In genomic region chr1:52348704-52349301, GRCh38 we compare ENCODE assay signal across 8 cellular contexts. TPM values are rescaled to one million over a fixed set of nuclear protein-coding genes. Genes with fewer than 3 reads are reported as not detected.
DNase-seq lines count a peak whose midpoint lies in the region; ATAC-seq and TF ChIP-seq lines count a peak whose summit lies in the region.

No MANE protein-coding gene starts in this region.

- H3K27me3 ChIP-seq in dorsolateral prefrontal cortex (no peaks in the 10 kb centered on the region), ovary (no peaks in the 10 kb centered on the region)

- no peaks in the 10 kb centered on the region for H3K9me3 ChIP-seq in ovary

- H3K9me3 Mint-ChIP-seq in T-helper 2 cell treated with Interferon-gamma antibody and Interleukin-4, amounts not matched to agents 5 μg/mL and 100 μg/mL, for 36 hours = no peaks in the 10 kb centered on the region

- TF ChIP-seq POLR2A in NB4 (IDR thresholded peaks at IDR 0.05; ENCODE audit: extremely low read depth, insufficient read length) (no peak), ovary (IDR thresholded peaks at IDR 0.05) (no peak), GM18505 (IDR thresholded peaks at IDR 0.05; ENCODE audit: borderline replicate concordance, extremely low read depth, insufficient read depth, insufficient read length) (no peak)

- ATAC-seq in GM18505 (IDR thresholded peaks at IDR 0.05; ENCODE audit: unreplicated experiment) = no peak

- no peak for TF ChIP-seq EP300 in ovary (IDR thresholded peaks at IDR 0.05)

- intact Hi-C loops in dorsolateral prefrontal cortex (cut with DNase I) (loop anchor here in 1 of 2 donors (1.0 to 5.0 kb wide), 2 partner anchors 207 to 293 kb away; partner anchors contain the start of genes BTF3L4 and ZFYVE9), ovary (cut with DNase I) (no loop called here)

- H3K4me1 Mint-ChIP-seq in T-helper 2 cell treated with Interferon-gamma antibody and Interleukin-4, amounts not matched to agents 5 μg/mL and 100 μg/mL, for 36 hours (ENCODE audit: low read depth) = no peaks in the 10 kb centered on the region

- TF ChIP-seq CTCF in NB4 (IDR thresholded peaks at IDR 0.05; ENCODE audit: low read depth, low read length) (no peak), dorsolateral prefrontal cortex (IDR thresholded peaks at IDR 0.05 in 54 of 56, conservative IDR thresholded peaks at IDR 0.05 in 2 of 56; ENCODE audit: low read depth in 1 of 56, partially characterized antibody in 56 of 56) (peak in 48 of 56 donors; percentile 11 to 65 (median 42)), ovary (IDR thresholded peaks at IDR 0.05) (no peak)

- H3K27ac Mint-ChIP-seq in T-helper 2 cell treated with Interferon-gamma antibody and Interleukin-4, amounts not matched to agents 5 μg/mL and 100 μg/mL, for 36 hours = no peak overlapping the region

- H3K36me3 ChIP-seq in ovary = no peaks in the 10 kb centered on the region

- H3K36me3 Mint-ChIP-seq in T-helper 2 cell treated with Interferon-gamma antibody and Interleukin-4, amounts not matched to agents 5 μg/mL and 100 μg/mL, for 36 hours (ENCODE audit: low read depth) = peaks cover 18% of the 10 kb centered on the region

- 24 to 41% (median 34%) methylated on average over 8 of the region's 8 CpGs for WGBS in ovary, 3 donors

- H3K4me1 ChIP-seq in ovary (ENCODE audit: insufficient read depth) = peaks cover 2% of the 10 kb centered on the region

- H3K4me3 Mint-ChIP-seq in T-helper 2 cell treated with Interferon-gamma antibody and Interleukin-4, amounts not matched to agents 5 μg/mL and 100 μg/mL, for 36 hours = no peak overlapping the region

- peak; percentile 31 for DNase-seq in DMS114 treated with DMSO at 0.1 percent for 48 hours (lab: John Stamatoyannopoulos, UW; ENCODE audit: unreplicated experiment)
- DNase-seq in NB4 (ENCODE audit: low read depth) = peak; percentile 26
- peak in 7 of 10 donors; percentile 38 to 76 (median 66) for DNase-seq in dorsolateral prefrontal cortex
- peak; percentile 49 for DNase-seq in midbrain (lab: John Stamatoyannopoulos, UW)
- no peak for DNase-seq in ovary
- no peak for DNase-seq in T-helper 2 cell treated with Interferon-gamma antibody and Interleukin-4, amounts not matched to agents 5 μg/mL and 100 μg/mL, for 36 hours (ENCODE audit: low spot score)
- no peak for DNase-seq in GOT3 (lab: John Stamatoyannopoulos, UW)

- H3K27me3 Mint-ChIP-seq in T-helper 2 cell treated with Interferon-gamma antibody and Interleukin-4, amounts not matched to agents 5 μg/mL and 100 μg/mL, for 36 hours (ENCODE audit: low read depth) = no peaks in the 10 kb centered on the region

- peak overlapping the region in 47 of 59 donors; percentile 0 to 74 (median 40) for H3K27ac ChIP-seq in dorsolateral prefrontal cortex
- H3K27ac ChIP-seq in ovary = no peak overlapping the region

- H3K4me3 ChIP-seq in NB4 (ENCODE audit: low read depth, low read length) (no peak overlapping the region), dorsolateral prefrontal cortex (no peak overlapping the region), ovary (no peak overlapping the region)

RNA-seq across cellular contexts. Expression of gene CC2D1B, which starts 17.2 kb away (rescaled TPM):
- total RNA-seq in dorsolateral prefrontal cortex = 10 to 100 TPM; 15.7 to 56.7 (median 29.3) TPM
- total RNA-seq in ovary = 10 to 100 TPM; 21.6 to 38.9 (median 27.1) TPM
- 10 to 100 TPM; 15.5 to 21.1 TPM for polyA plus RNA-seq in ovary

RNA-seq across cellular contexts. Expression of gene ORC1, which starts 55.4 kb away (rescaled TPM):
- total RNA-seq in dorsolateral prefrontal cortex = 1 to 10 TPM in 4 of 120 experiments, under 1 TPM in 111, not detected in 5; 0.17 to 1.3 (median 0.44) TPM
- total RNA-seq in ovary = under 1 TPM; 0.23 to 0.84 (median 0.37) TPM
- polyA plus RNA-seq in ovary = under 1 TPM; 0.43 to 0.51 TPM

RNA-seq across cellular contexts. Expression of gene PRPF38A, which starts 55.6 kb away (rescaled TPM):
- total RNA-seq in dorsolateral prefrontal cortex (10 to 100 TPM; 30.5 to 72.7 (median 39.3) TPM), ovary (10 to 100 TPM; 17.7 to 66.0 (median 51.2) TPM)
- polyA plus RNA-seq in ovary = 10 to 100 TPM; 21.6 to 34.4 TPM

Comparison
In these comparisons a context has a peak if more than half of its experiments do, and no peak if none do; other contexts are left out.
1. DNase-seq: peak in DMS114 treated with DMSO at 0.1 percent for 48 hours (single experiment), NB4 (single experiment), dorsolateral prefrontal cortex (7 of 10) and midbrain (single experiment); none in ovary (0 of 5), T-helper 2 cell treated with Interferon-gamma antibody and Interleukin-4, amounts not matched to agents 5 μg/mL and 100 μg/mL, for 36 hours (single experiment) and GOT3 (single experiment).
2. CTCF ChIP-seq: peak in dorsolateral prefrontal cortex (48 of 56); none in NB4 (single experiment) and ovary (0 of 3).
3. H3K27ac ChIP-seq: peak in dorsolateral prefrontal cortex (47 of 59); none in ovary (0 of 2).